In genomic region chr19:40690699-40691420, GRCh38 we compare ENCODE assay signal across 1 cellular context.
A peak's percentile ranks its signal among the peaks of the same experiment; 100 is the strongest.
TF ChIP-seq lines count a peak whose summit lies in the region.

No MANE protein-coding gene starts in this region.

TF ChIP-seq in A549, 52 proteins besides CTCF, POLR2A, EP300 and RAD21 (continued from another document):
- TF ChIP-seq, protein P1, sequence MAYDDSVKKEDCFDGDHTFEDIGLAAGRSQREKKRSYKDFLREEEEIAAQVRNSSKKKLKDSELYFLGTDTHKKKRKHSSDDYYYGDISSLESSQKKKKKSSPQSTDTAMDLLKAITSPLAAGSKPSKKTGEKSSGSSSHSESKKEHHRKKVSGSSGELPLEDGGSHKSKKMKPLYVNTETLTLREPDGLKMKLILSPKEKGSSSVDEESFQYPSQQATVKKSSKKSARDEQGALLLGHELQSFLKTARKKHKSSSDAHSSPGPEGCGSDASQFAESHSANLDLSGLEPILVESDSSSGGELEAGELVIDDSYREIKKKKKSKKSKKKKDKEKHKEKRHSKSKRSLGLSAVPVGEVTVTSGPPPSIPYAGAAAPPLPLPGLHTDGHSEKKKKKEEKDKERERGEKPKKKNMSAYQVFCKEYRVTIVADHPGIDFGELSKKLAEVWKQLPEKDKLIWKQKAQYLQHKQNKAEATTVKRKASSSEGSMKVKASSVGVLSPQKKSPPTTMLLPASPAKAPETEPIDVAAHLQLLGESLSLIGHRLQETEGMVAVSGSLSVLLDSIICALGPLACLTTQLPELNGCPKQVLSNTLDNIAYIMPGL (CRISPR knock-in tag; IDR thresholded peaks at IDR 0.05; ENCODE audit: borderline replicate concordance), result peak; percentile 55; the same call in 1 of the 2 replicates
- TF ChIP-seq, protein P2, sequence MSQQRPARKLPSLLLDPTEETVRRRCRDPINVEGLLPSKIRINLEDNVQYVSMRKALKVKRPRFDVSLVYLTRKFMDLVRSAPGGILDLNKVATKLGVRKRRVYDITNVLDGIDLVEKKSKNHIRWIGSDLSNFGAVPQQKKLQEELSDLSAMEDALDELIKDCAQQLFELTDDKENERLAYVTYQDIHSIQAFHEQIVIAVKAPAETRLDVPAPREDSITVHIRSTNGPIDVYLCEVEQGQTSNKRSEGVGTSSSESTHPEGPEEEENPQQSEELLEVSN (IDR thresholded peaks at IDR 0.05; ENCODE audit: borderline replicate concordance, low read depth), result peak; percentile 87
- TF ChIP-seq MAFK (IDR thresholded peaks at IDR 0.05; ENCODE audit: partially characterized antibody) (peak; percentile 99), ZC3H11A (IDR thresholded peaks at IDR 0.05) (no peak; the same call in 1 of the 2 replicates), ZNF302 (CRISPR knock-in tag; IDR thresholded peaks at IDR 0.05) (no peak), SMC3 (IDR thresholded peaks at IDR 0.05) (no peak), ESRRA (IDR thresholded peaks at IDR 0.05; ENCODE audit: borderline replicate concordance, low read length) (no peak), RCOR1 (IDR thresholded peaks at IDR 0.05; ENCODE audit: low read depth, low read length) (no peak), ZFP36 (IDR thresholded peaks at IDR 0.05; ENCODE audit: borderline replicate concordance, partially characterized antibody) (no peak), HOXB5 (CRISPR knock-in tag; IDR thresholded peaks at IDR 0.05) (peak; percentile 73), FOSB (CRISPR knock-in tag; IDR thresholded peaks at IDR 0.05) (peak; percentile 36; the same call in 1 of the 2 replicates), HES2 (IDR thresholded peaks at IDR 0.05) (no peak), TP53 (CRISPR knock-in tag; IDR thresholded peaks at IDR 0.05) (peak; percentile 92), HEYL (CRISPR knock-in tag; IDR thresholded peaks at IDR 0.05) (peak; percentile 74), RFX5 (IDR thresholded peaks at IDR 0.05) (peak; percentile 67; the same call in 1 of the 2 replicates), CEBPB (IDR thresholded peaks at IDR 0.05) (no peak), NPAS2 (CRISPR knock-in tag; IDR thresholded peaks at IDR 0.05; ENCODE audit: borderline replicate concordance) (peak; percentile 74), KDM1A (IDR thresholded peaks at IDR 0.05; ENCODE audit: low read depth) (no peak), KDM5A (IDR thresholded peaks at IDR 0.05) (no peak), CHD2 (IDR thresholded peaks at IDR 0.05; ENCODE audit: low read length, partially characterized antibody) (no peak), BHLHE40 (IDR thresholded peaks at IDR 0.05; ENCODE audit: low read depth, low read length) (no peak), HOXB13 (CRISPR knock-in tag; IDR thresholded peaks at IDR 0.05; ENCODE audit: low read depth) (peak; percentile 93; the same call in 1 of the 2 replicates), HDAC2 (IDR thresholded peaks at IDR 0.05) (no peak), CHD4 (IDR thresholded peaks at IDR 0.05; ENCODE audit: borderline replicate concordance) (no peak), PHF8 (IDR thresholded peaks at IDR 0.05; ENCODE audit: borderline replicate concordance, low read depth) (0 out of 2 replicates have a peak, but pooled peaks have one; percentile 36), EHF (CRISPR knock-in tag; IDR thresholded peaks at IDR 0.05) (peak; percentile 64; the same call in 1 of the 2 replicates), ZSCAN20 (CRISPR knock-in tag; IDR thresholded peaks at IDR 0.05) (no peak), CBX8 (IDR thresholded peaks at IDR 0.05) (no peak), MAZ (IDR thresholded peaks at IDR 0.05; ENCODE audit: borderline replicate concordance, low read depth, low read length) (peak; percentile 68; the same call in 1 of the 2 replicates), CBX2 (IDR thresholded peaks at IDR 0.05; ENCODE audit: borderline replicate concordance, low read depth) (no peak), JUN (IDR thresholded peaks at IDR 0.05) (peak; percentile 90 to 97), MYC (IDR thresholded peaks at IDR 0.05; ENCODE audit: borderline replicate concordance, low read length) (peak; percentile 81; the same call in 1 of the 2 replicates), MAX (IDR thresholded peaks at IDR 0.05) (peak; percentile 94)
- TF ChIP-seq, protein P3, sequence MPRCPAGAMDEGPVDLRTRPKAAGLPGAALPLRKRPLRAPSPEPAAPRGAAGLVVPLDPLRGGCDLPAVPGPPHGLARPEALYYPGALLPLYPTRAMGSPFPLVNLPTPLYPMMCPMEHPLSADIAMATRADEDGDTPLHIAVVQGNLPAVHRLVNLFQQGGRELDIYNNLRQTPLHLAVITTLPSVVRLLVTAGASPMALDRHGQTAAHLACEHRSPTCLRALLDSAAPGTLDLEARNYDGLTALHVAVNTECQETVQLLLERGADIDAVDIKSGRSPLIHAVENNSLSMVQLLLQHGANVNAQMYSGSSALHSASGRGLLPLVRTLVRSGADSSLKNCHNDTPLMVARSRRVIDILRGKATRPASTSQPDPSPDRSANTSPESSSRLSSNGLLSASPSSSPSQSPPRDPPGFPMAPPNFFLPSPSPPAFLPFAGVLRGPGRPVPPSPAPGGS (IDR thresholded peaks at IDR 0.05), result peak; percentile 92
- TF ChIP-seq, protein P4, sequence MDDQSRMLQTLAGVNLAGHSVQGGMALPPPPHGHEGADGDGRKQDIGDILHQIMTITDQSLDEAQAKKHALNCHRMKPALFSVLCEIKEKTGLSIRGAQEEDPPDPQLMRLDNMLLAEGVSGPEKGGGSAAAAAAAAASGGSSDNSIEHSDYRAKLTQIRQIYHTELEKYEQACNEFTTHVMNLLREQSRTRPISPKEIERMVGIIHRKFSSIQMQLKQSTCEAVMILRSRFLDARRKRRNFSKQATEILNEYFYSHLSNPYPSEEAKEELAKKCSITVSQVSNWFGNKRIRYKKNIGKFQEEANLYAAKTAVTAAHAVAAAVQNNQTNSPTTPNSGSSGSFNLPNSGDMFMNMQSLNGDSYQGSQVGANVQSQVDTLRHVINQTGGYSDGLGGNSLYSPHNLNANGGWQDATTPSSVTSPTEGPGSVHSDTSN (IDR thresholded peaks at IDR 0.05), result no peak; the same call in 1 of the 2 replicates
- TF ChIP-seq, protein P5, sequence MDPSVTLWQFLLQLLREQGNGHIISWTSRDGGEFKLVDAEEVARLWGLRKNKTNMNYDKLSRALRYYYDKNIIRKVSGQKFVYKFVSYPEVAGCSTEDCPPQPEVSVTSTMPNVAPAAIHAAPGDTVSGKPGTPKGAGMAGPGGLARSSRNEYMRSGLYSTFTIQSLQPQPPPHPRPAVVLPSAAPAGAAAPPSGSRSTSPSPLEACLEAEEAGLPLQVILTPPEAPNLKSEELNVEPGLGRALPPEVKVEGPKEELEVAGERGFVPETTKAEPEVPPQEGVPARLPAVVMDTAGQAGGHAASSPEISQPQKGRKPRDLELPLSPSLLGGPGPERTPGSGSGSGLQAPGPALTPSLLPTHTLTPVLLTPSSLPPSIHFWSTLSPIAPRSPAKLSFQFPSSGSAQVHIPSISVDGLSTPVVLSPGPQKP (IDR thresholded peaks at IDR 0.05; ENCODE audit: low read depth, low read length), result peak; percentile 43; the same call in 1 of the 2 replicates
- TF ChIP-seq, protein P6, sequence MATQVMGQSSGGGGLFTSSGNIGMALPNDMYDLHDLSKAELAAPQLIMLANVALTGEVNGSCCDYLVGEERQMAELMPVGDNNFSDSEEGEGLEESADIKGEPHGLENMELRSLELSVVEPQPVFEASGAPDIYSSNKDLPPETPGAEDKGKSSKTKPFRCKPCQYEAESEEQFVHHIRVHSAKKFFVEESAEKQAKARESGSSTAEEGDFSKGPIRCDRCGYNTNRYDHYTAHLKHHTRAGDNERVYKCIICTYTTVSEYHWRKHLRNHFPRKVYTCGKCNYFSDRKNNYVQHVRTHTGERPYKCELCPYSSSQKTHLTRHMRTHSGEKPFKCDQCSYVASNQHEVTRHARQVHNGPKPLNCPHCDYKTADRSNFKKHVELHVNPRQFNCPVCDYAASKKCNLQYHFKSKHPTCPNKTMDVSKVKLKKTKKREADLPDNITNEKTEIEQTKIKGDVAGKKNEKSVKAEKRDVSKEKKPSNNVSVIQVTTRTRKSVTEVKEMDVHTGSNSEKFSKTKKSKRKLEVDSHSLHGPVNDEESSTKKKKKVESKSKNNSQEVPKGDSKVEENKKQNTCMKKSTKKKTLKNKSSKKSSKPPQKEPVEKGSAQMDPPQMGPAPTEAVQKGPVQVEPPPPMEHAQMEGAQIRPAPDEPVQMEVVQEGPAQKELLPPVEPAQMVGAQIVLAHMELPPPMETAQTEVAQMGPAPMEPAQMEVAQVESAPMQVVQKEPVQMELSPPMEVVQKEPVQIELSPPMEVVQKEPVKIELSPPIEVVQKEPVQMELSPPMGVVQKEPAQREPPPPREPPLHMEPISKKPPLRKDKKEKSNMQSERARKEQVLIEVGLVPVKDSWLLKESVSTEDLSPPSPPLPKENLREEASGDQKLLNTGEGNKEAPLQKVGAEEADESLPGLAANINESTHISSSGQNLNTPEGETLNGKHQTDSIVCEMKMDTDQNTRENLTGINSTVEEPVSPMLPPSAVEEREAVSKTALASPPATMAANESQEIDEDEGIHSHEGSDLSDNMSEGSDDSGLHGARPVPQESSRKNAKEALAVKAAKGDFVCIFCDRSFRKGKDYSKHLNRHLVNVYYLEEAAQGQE (IDR thresholded peaks at IDR 0.05), result no peak; the same call in 1 of the 2 replicates
